In the genomic region with DNA sequence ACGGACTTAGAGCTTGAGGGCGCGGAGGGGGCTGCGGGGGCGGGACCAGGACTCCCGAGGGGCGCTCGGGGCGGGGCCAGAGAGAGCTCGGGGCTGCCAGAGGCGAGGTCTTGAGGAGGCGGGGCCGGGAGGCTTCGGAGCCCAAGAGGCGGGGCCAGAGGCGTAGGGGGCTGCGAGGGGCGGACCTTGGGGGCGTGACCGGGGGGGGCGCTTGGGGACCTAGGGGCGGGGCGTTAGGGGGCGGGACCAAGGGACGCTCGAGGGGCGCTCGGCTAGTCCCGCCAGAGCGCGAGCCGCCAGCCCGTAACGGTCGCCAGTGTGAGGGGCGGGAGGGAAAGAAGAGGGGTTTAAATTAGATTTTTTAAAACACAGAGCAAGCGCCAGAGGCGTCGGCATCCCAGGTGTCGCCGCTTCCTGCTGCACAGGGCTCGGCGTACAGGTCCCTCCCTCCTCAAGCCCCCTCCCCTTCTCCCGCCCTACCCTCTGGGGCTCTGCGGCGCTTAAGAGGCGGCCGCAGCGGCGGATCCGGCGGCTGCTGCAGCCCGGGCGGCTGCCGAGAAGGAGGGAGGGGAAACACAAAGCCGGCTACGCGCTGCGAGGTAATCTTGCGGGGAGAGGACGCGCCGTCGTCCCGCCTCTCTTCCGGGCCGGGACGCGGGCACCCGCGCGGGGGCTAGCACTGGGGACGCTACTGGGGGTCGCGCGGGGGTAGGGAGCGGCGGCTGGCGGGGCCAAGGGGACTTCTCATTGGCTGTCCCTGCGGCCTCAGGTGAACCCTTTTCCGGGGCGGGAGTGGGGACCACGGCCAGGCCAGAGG, we compare ENCODE assay signal across 1 cellular context.
A peak's percentile ranks its signal among the peaks of the same experiment; 100 is the strongest.
TF ChIP-seq lines count a peak whose summit lies in the region.

A gene with protein sequence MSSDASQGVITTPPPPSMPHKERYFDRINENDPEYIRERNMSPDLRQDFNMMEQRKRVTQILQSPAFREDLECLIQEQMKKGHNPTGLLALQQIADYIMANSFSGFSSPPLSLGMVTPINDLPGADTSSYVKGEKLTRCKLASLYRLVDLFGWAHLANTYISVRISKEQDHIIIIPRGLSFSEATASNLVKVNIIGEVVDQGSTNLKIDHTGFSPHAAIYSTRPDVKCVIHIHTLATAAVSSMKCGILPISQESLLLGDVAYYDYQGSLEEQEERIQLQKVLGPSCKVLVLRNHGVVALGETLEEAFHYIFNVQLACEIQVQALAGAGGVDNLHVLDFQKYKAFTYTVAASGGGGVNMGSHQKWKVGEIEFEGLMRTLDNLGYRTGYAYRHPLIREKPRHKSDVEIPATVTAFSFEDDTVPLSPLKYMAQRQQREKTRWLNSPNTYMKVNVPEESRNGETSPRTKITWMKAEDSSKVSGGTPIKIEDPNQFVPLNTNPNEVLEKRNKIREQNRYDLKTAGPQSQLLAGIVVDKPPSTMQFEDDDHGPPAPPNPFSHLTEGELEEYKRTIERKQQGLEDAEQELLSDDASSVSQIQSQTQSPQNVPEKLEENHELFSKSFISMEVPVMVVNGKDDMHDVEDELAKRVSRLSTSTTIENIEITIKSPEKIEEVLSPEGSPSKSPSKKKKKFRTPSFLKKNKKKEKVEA (plus strand): TSS at position 284 of the 817 bp plus-strand sequence. CDS start 92,670 bp downstream, outside the sequence.

TF ChIP-seq in HepG2, 621 proteins besides CTCF, POLR2A, EP300 and RAD21 (continued from another document and continues in another):
- TF ChIP-seq, protein P1, sequence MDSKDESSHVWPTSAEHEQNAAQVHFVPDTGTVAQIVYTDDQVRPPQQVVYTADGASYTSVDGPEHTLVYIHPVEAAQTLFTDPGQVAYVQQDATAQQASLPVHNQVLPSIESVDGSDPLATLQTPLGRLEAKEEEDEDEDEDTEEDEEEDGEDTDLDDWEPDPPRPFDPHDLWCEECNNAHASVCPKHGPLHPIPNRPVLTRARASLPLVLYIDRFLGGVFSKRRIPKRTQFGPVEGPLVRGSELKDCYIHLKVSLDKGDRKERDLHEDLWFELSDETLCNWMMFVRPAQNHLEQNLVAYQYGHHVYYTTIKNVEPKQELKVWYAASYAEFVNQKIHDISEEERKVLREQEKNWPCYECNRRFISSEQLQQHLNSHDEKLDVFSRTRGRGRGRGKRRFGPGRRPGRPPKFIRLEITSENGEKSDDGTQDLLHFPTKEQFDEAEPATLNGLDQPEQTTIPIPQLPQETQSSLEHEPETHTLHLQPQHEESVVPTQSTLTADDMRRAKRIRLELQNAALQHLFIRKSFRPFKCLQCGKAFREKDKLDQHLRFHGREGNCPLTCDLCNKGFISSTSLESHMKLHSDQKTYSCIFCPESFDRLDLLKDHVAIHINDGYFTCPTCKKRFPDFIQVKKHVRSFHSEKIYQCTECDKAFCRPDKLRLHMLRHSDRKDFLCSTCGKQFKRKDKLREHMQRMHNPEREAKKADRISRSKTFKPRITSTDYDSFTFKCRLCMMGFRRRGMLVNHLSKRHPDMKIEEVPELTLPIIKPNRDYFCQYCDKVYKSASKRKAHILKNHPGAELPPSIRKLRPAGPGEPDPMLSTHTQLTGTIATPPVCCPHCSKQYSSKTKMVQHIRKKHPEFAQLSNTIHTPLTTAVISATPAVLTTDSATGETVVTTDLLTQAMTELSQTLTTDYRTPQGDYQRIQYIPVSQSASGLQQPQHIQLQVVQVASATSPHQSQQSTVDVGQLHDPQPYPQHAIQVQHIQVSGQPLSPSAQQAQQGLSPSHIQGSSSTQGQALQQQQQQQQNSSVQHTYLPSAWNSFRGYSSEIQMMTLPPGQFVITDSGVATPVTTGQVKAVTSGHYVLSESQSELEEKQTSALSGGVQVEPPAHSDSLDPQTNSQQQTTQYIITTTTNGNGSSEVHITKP (CRISPR knock-in tag; IDR thresholded peaks at IDR 0.05; ENCODE audit: low read depth) = no peak
- TF ChIP-seq, protein P2, sequence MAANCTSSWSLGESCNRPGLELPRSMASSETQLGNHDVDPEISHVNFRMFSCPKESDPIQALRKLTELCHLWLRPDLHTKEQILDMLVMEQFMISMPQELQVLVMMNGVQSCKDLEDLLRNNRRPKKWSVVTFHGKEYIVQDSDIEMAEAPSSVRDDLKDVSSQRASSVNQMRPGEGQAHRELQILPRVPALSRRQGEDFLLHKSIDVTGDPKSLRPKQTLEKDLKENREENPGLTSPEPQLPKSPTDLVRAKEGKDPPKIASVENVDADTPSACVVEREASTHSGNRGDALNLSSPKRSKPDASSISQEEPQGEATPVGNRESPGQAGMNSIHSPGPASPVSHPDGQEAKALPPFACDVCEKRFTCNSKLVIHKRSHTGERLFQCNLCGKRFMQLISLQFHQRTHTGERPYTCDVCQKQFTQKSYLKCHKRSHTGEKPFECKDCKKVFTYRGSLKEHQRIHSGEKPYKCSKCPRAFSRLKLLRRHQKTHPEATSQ (CRISPR knock-in tag; IDR thresholded peaks at IDR 0.05; ENCODE audit: borderline replicate concordance) = no peak
- TF ChIP-seq, protein P3, sequence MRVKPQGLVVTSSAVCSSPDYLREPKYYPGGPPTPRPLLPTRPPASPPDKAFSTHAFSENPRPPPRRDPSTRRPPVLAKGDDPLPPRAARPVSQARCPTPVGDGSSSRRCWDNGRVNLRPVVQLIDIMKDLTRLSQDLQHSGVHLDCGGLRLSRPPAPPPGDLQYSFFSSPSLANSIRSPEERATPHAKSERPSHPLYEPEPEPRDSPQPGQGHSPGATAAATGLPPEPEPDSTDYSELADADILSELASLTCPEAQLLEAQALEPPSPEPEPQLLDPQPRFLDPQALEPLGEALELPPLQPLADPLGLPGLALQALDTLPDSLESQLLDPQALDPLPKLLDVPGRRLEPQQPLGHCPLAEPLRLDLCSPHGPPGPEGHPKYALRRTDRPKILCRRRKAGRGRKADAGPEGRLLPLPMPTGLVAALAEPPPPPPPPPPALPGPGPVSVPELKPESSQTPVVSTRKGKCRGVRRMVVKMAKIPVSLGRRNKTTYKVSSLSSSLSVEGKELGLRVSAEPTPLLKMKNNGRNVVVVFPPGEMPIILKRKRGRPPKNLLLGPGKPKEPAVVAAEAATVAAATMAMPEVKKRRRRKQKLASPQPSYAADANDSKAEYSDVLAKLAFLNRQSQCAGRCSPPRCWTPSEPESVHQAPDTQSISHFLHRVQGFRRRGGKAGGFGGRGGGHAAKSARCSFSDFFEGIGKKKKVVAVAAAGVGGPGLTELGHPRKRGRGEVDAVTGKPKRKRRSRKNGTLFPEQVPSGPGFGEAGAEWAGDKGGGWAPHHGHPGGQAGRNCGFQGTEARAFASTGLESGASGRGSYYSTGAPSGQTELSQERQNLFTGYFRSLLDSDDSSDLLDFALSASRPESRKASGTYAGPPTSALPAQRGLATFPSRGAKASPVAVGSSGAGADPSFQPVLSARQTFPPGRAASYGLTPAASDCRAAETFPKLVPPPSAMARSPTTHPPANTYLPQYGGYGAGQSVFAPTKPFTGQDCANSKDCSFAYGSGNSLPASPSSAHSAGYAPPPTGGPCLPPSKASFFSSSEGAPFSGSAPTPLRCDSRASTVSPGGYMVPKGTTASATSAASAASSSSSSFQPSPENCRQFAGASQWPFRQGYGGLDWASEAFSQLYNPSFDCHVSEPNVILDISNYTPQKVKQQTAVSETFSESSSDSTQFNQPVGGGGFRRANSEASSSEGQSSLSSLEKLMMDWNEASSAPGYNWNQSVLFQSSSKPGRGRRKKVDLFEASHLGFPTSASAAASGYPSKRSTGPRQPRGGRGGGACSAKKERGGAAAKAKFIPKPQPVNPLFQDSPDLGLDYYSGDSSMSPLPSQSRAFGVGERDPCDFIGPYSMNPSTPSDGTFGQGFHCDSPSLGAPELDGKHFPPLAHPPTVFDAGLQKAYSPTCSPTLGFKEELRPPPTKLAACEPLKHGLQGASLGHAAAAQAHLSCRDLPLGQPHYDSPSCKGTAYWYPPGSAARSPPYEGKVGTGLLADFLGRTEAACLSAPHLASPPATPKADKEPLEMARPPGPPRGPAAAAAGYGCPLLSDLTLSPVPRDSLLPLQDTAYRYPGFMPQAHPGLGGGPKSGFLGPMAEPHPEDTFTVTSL (CRISPR knock-in tag; IDR thresholded peaks at IDR 0.05; ENCODE audit: borderline replicate concordance) = no peak
- TF ChIP-seq ZNF274 (CRISPR knock-in tag; IDR thresholded peaks at IDR 0.05) = no peak
- TF ChIP-seq CC2D1A (CRISPR knock-in tag; IDR thresholded peaks at IDR 0.05) = no peak
- TF ChIP-seq TRIM24 (CRISPR knock-in tag; IDR thresholded peaks at IDR 0.05) = no peak
- TF ChIP-seq HNRNPLL (IDR thresholded peaks at IDR 0.05; ENCODE audit: low read depth, low read length, poor library complexity, severe bottlenecking) = peak; percentile 84
- no peak for TF ChIP-seq MEF2D (CRISPR knock-in tag; IDR thresholded peaks at IDR 0.05)
- no peak for TF ChIP-seq ZNF83 (CRISPR knock-in tag; IDR thresholded peaks at IDR 0.05; ENCODE audit: borderline replicate concordance)
- no peak for TF ChIP-seq KLF15 (CRISPR knock-in tag; IDR thresholded peaks at IDR 0.05; ENCODE audit: borderline replicate concordance)
- peak; percentile 15; the same call in 1 of the 2 replicates for TF ChIP-seq ZBTB7A (CRISPR knock-in tag; IDR thresholded peaks at IDR 0.05)
- no peak for TF ChIP-seq ZNF432 (CRISPR knock-in tag; IDR thresholded peaks at IDR 0.05; ENCODE audit: borderline replicate concordance)
- TF ChIP-seq ZFY (CRISPR knock-in tag; IDR thresholded peaks at IDR 0.05) = no peak
- TF ChIP-seq SKI (IDR thresholded peaks at IDR 0.05; ENCODE audit: partially characterized antibody) = peak; percentile 21
- TF ChIP-seq KAT8 (CRISPR knock-in tag; IDR thresholded peaks at IDR 0.05) = peak; percentile 25; the same call in 1 of the 2 replicates
- TF ChIP-seq, protein P4, sequence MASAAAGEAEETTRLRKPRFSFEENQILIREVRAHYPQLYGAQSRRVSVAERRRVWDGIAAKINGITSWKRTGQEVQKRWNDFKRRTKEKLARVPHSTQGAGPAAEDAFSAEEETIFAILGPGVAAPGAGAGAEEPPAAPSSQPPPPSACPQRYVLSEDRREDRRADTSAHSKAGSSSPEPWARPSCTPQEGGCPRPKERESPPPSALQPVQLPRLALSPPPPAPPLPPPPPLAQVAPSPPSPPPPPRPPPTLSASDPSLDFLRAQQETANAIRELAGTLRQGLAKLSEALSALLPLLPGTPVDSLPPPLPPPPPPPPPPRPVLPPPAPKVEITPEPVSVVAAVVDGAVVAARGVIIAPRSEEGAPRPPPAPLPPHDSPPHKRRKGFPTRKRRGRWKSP (CRISPR knock-in tag; IDR thresholded peaks at IDR 0.05) = no peak; the same call in 1 of the 2 replicates
- TF ChIP-seq, protein P5, sequence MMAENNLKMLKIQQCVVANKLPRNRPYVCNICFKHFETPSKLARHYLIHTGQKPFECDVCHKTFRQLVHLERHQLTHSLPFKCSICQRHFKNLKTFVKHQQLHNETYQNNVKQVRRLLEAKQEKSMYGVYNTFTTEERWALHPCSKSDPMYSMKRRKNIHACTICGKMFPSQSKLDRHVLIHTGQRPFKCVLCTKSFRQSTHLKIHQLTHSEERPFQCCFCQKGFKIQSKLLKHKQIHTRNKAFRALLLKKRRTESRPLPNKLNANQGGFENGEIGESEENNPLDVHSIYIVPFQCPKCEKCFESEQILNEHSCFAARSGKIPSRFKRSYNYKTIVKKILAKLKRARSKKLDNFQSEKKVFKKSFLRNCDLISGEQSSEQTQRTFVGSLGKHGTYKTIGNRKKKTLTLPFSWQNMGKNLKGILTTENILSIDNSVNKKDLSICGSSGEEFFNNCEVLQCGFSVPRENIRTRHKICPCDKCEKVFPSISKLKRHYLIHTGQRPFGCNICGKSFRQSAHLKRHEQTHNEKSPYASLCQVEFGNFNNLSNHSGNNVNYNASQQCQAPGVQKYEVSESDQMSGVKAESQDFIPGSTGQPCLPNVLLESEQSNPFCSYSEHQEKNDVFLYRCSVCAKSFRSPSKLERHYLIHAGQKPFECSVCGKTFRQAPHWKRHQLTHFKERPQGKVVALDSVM (CRISPR knock-in tag; IDR thresholded peaks at IDR 0.05) = no peak
- TF ChIP-seq ZNF746 (CRISPR knock-in tag; IDR thresholded peaks at IDR 0.05) = no peak
- no peak for TF ChIP-seq ZNF891 (CRISPR knock-in tag; IDR thresholded peaks at IDR 0.05)
- TF ChIP-seq SMAD3 (CRISPR knock-in tag; IDR thresholded peaks at IDR 0.05) = no peak
- TF ChIP-seq ZNF556 (CRISPR knock-in tag; IDR thresholded peaks at IDR 0.05; ENCODE audit: borderline replicate concordance) = no peak
- TF ChIP-seq ZNF780A (CRISPR knock-in tag; IDR thresholded peaks at IDR 0.05) = no peak
- no peak for TF ChIP-seq FIP1L1 (IDR thresholded peaks at IDR 0.05; ENCODE audit: borderline replicate concordance, insufficient read depth, low read depth, low read length)
- TF ChIP-seq ZFP62 (CRISPR knock-in tag; IDR thresholded peaks at IDR 0.05) = no peak
- TF ChIP-seq PITX1 (CRISPR knock-in tag; IDR thresholded peaks at IDR 0.05) = no peak
- TF ChIP-seq, protein P6, sequence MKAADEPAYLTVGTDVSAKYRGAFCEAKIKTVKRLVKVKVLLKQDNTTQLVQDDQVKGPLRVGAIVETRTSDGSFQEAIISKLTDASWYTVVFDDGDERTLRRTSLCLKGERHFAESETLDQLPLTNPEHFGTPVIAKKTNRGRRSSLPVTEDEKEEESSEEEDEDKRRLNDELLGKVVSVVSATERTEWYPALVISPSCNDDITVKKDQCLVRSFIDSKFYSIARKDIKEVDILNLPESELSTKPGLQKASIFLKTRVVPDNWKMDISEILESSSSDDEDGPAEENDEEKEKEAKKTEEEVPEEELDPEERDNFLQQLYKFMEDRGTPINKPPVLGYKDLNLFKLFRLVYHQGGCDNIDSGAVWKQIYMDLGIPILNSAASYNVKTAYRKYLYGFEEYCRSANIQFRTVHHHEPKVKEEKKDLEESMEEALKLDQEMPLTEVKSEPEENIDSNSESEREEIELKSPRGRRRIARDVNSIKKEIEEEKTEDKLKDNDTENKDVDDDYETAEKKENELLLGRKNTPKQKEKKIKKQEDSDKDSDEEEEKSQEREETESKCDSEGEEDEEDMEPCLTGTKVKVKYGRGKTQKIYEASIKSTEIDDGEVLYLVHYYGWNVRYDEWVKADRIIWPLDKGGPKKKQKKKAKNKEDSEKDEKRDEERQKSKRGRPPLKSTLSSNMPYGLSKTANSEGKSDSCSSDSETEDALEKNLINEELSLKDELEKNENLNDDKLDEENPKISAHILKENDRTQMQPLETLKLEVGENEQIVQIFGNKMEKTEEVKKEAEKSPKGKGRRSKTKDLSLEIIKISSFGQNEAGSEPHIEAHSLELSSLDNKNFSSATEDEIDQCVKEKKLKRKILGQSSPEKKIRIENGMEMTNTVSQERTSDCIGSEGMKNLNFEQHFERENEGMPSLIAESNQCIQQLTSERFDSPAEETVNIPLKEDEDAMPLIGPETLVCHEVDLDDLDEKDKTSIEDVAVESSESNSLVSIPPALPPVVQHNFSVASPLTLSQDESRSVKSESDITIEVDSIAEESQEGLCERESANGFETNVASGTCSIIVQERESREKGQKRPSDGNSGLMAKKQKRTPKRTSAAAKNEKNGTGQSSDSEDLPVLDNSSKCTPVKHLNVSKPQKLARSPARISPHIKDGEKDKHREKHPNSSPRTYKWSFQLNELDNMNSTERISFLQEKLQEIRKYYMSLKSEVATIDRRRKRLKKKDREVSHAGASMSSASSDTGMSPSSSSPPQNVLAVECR (CRISPR knock-in tag; IDR thresholded peaks at IDR 0.05; ENCODE audit: borderline replicate concordance) = peak; percentile 67; the same call in 1 of the 2 replicates
